ENCODE assay signal across 13 cellular contexts in the genomic region with DNA sequence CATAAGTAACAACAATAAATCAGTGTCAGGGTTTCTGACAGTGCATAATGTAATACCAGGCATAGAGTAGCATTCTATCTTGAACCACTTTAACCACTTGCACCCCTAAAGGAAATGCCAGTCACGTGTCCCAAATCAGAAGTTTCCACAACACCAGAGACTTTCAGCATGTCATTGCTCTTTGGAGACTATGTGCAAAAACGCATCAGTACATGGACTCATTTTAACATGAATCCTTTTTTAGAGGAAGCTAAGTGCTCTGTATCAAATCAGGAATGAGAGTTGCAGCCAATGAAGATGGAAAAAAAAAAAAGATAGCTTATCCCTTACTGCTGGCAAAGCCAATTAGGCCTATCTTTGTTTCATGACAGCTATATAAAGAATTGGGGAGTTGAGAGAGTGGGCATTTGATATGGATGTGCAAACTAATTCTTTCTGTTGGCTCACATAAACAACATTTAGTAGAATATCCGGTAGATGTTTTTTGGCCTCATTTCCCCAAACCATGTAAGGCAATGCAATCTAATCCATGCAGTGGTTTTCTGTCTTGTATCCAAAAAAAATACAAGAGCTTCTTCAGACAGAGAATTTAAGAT.
A peak's percentile ranks its signal among the peaks of the same experiment; 100 is the strongest.
DNase-seq lines count a peak whose midpoint lies in the region; ATAC-seq and TF ChIP-seq lines count a peak whose summit lies in the region.
"Had no signal": no experiment of that assay in that cellular context is flagged by ENCODE, and none has a peak within 500 bp of the region (broad histone marks: within the 10 kb centered on the region; RNA-seq: fewer than 3 reads in every experiment).

No MANE protein-coding gene starts in this region.

- no peak overlapping the region for H3K4me3 ChIP-seq in AG04449 (ENCODE audit: low read depth, low read length)
- H3K4me3 ChIP-seq in hepatocyte = no peak overlapping the region
- no peak overlapping the region for H3K4me3 ChIP-seq in testis

- TF ChIP-seq POLR2A in testis (IDR thresholded peaks at IDR 0.05) = no peak

- no peak for TF ChIP-seq CTCF in AG04449 (IDR thresholded peaks at IDR 0.05; ENCODE audit: insufficient read depth, low read length, missing control alignments)
- no peak for TF ChIP-seq CTCF in hepatocyte (IDR thresholded peaks at IDR 0.05; ENCODE audit: poor library complexity)
- no peak for TF ChIP-seq CTCF in testis (IDR thresholded peaks at IDR 0.05)

- no peak overlapping the region for H2AFZ ChIP-seq in hepatocyte

- no peaks in the 10 kb centered on the region for H3K36me3 ChIP-seq in hepatocyte (replicated peaks; ENCODE audit: insufficient read depth, low read depth)
- H3K36me3 ChIP-seq in testis (ENCODE audit: low read depth, missing control alignments) = no peaks in the 10 kb centered on the region
- H3K36me3 ChIP-seq: neutrophil had no signal

- H3K9me2 ChIP-seq in hepatocyte (replicated peaks; ENCODE audit: insufficient read depth) = no peaks in the 10 kb centered on the region

- no peak overlapping the region for H3K4me2 ChIP-seq in hepatocyte

- H3K9me3 ChIP-seq in hepatocyte (ENCODE audit: low read depth) (no peaks in the 10 kb centered on the region), testis (no peaks in the 10 kb centered on the region)
- H3K9me3 ChIP-seq: neutrophil had no signal

- H3K79me2 ChIP-seq in hepatocyte = no peaks in the 10 kb centered on the region

- H3K4me1 ChIP-seq in hepatocyte (ENCODE audit: insufficient read depth) (peaks cover 16% of the 10 kb centered on the region), testis (no peaks in the 10 kb centered on the region)

- H3K27ac ChIP-seq in hepatocyte = peak overlapping the region; percentile 41
- no peak overlapping the region for H3K27ac ChIP-seq in testis
- H3K27ac ChIP-seq: neutrophil had no signal

- no peaks in the 10 kb centered on the region for H4K20me1 ChIP-seq in hepatocyte (ENCODE audit: insufficient read depth, poor library complexity, severe bottlenecking)

- H3K27me3 ChIP-seq in hepatocyte (no peaks in the 10 kb centered on the region), testis (no peaks in the 10 kb centered on the region)
- H3K27me3 ChIP-seq: neutrophil had no signal

- CTCF ChIA-PET in AG04449 (lab: Yijun Ruan, JAX) = interaction anchor here (1.2 to 1.5 kb wide), 2 partner anchors 16 to 557 kb away, joined by 4 to 5 read pairs; no protein-coding TSS in a partner anchor

- ATAC-seq in GM21526 (IDR thresholded peaks at IDR 0.05; ENCODE audit: low FRiP score, unreplicated experiment) (no peak), HG02610 (IDR thresholded peaks at IDR 0.05; ENCODE audit: unreplicated experiment) (no peak)

- intact Hi-C loops in testis (cut with DNase I; ENCODE audit: low total_unique reads) = no loop called here

- WGBS in hepatocyte (ENCODE audit: low lambda C conversion rate, missing lambda C conversion rate) = 64% methylated on average over 3 of the region's 3 CpGs
- WGBS in testis, 2 donors = 56 to 59% methylated on average over 3 of the region's 3 CpGs

- peak; percentile 81 for DNase-seq in AG04449 (ENCODE audit: low read depth, low spot score)
- peak; percentile 74 for DNase-seq in M059J (ENCODE audit: low read depth)
- peak; percentile 90 for DNase-seq in dedifferentiated amniotic fluid mesenchymal stem cell (ENCODE audit: extremely low spot score)
- DNase-seq in hepatocyte (ENCODE audit: low spot score) = no peak
- DNase-seq in activated CD4-positive, alpha-beta T cell treated with anti-CD3 and anti-CD28 coated beads, Interleukin-2, amount 50 U/mL, for 4 hours = no peak
- no peak for DNase-seq in testis
- DNase-seq: activated naive CD4-positive, alpha-beta T cell treated with anti-CD3 and anti-CD28 coated beads for 36 hours; GOT3; NCI-H1105 treated with DMSO at 0.1 percent for 48 hours; NCI-H345 had no signal

- POLR2A ChIA-PET in AG04449 (lab: Yijun Ruan, JAX) = interaction anchor here (0.9 to 1.3 kb wide), 4 partner anchors 19 to 349 kb away, joined by 3 to 8 read pairs (median 4); no protein-coding TSS in a partner anchor

Comparison
In these comparisons a context has a peak if more than half of its experiments do, and no peak if none do; other contexts are left out.
1. DNase-seq: peak in AG04449 (single experiment), M059J (single experiment) and dedifferentiated amniotic fluid mesenchymal stem cell (single experiment); none in hepatocyte (single experiment), activated CD4-positive, alpha-beta T cell treated with anti-CD3 and anti-CD28 coated beads, Interleukin-2, amount 50 U/mL, for 4 hours (0 of 2) and testis (single experiment).